28 cellular contexts compared by ENCODE assay signal in genomic region chr10:132951926-132952325, GRCh38. TPM values are rescaled to one million over a fixed set of nuclear protein-coding genes. Genes with fewer than 3 reads are reported as not detected.
"Had no signal": no experiment of that assay in that cellular context is flagged by ENCODE, and none has a peak within 500 bp of the region (broad histone marks: within the 10 kb centered on the region; RNA-seq: fewer than 3 reads in every experiment).

No MANE protein-coding gene starts in this region.

- H3K9me3 Mint-ChIP-seq: activated CD4-positive, alpha-beta memory T cell treated with anti-CD3 and anti-CD28 coated beads for 36 hours; activated CD4-positive, alpha-beta T cell treated with anti-CD3 and anti-CD28 coated beads, Interleukin-2, amount 10 ng/mL, durations not matched to agents 7 days and 5 days; activated naive CD8-positive, alpha-beta T cell treated with anti-CD3 and anti-CD28 coated beads for 36 hours; activated T-helper 17 cell treated with anti-CD3 and anti-CD28 coated beads, Interleukin-2, amount 50 U/mL, for 72 hours had no signal

- H3K27ac Mint-ChIP-seq: activated CD4-positive, alpha-beta memory T cell treated with anti-CD3 and anti-CD28 coated beads for 36 hours; activated CD4-positive, alpha-beta T cell treated with anti-CD3 and anti-CD28 coated beads, Interleukin-2, amount 10 ng/mL, durations not matched to agents 7 days and 5 days; activated naive CD4-positive, alpha-beta T cell treated with anti-CD3 and anti-CD28 coated beads, Interleukin-2, amount 10 ng/mL, durations not matched to agents 7 days and 5 days; activated naive CD8-positive, alpha-beta T cell treated with anti-CD3 and anti-CD28 coated beads for 36 hours; activated T-helper 17 cell treated with anti-CD3 and anti-CD28 coated beads, Interleukin-2, amount 50 U/mL, for 72 hours; T-helper 17 cell; WTC11 had no signal

- DNase-seq: activated CD4-positive, alpha-beta memory T cell treated with anti-CD3 and anti-CD28 coated beads for 36 hours; activated CD4-positive, alpha-beta T cell treated with anti-CD3 and anti-CD28 coated beads, Interleukin-2, amount 10 ng/mL, durations not matched to agents 7 days and 5 days; activated CD8-positive, alpha-beta memory T cell treated with anti-CD3 and anti-CD28 coated beads for 24 hours; activated gamma-delta T cell; activated naive CD4-positive, alpha-beta T cell treated with anti-CD3 and anti-CD28 coated beads, Interleukin-2, amount 10 ng/mL, durations not matched to agents 7 days and 5 days; activated naive CD8-positive, alpha-beta T cell treated with anti-CD3 and anti-CD28 coated beads for 36 hours; activated T-cell treated with anti-CD3 and anti-CD28 coated beads, Interleukin-2, amount 50 U/mL, for 48 hours; aorta; central memory CD4-positive, alpha-beta T cell; Kasumi-1; KBM-7; NCI-H1048; NCI-H146; NCI-H1930; NCI-H2171 treated with DMSO at 0.1 percent for 48 hours; NCI-H226; NCI-H510A; NCI-H526 treated with DMSO at 0.1 percent for 48 hours; NCI-H82; NK-92 treated with Interleukin-12 subunit alpha and Interleukin-12 subunit beta, amount 100 ng/mL, for 24 hours; OCI-M1; SIG-M5; T-helper 17 cell; T-helper 9 cell had no signal

- H3K27ac ChIP-seq: breast epithelium, Peyer's patch had no signal

- H3K36me3 ChIP-seq: breast epithelium, Peyer's patch had no signal

- H3K4me3 Mint-ChIP-seq: activated CD4-positive, alpha-beta memory T cell treated with anti-CD3 and anti-CD28 coated beads for 36 hours; activated CD4-positive, alpha-beta T cell treated with anti-CD3 and anti-CD28 coated beads, Interleukin-2, amount 10 ng/mL, durations not matched to agents 7 days and 5 days; activated naive CD4-positive, alpha-beta T cell treated with anti-CD3 and anti-CD28 coated beads, Interleukin-2, amount 10 ng/mL, durations not matched to agents 7 days and 5 days; activated naive CD8-positive, alpha-beta T cell treated with anti-CD3 and anti-CD28 coated beads for 36 hours; activated T-helper 17 cell treated with anti-CD3 and anti-CD28 coated beads, Interleukin-2, amount 50 U/mL, for 72 hours; T-helper 17 cell; WTC11 had no signal

- H3K27me3 ChIP-seq: Peyer's patch had no signal

- H3K36me3 Mint-ChIP-seq: activated CD4-positive, alpha-beta memory T cell treated with anti-CD3 and anti-CD28 coated beads for 36 hours; activated naive CD4-positive, alpha-beta T cell treated with anti-CD3 and anti-CD28 coated beads, Interleukin-2, amount 10 ng/mL, durations not matched to agents 7 days and 5 days; activated naive CD8-positive, alpha-beta T cell treated with anti-CD3 and anti-CD28 coated beads for 36 hours; WTC11 had no signal

- H3K4me1 Mint-ChIP-seq: activated naive CD8-positive, alpha-beta T cell treated with anti-CD3 and anti-CD28 coated beads for 36 hours; activated T-helper 17 cell treated with anti-CD3 and anti-CD28 coated beads, Interleukin-2, amount 50 U/mL, for 72 hours; T-helper 17 cell had no signal

- H3K4me1 ChIP-seq: breast epithelium, Peyer's patch had no signal

- H3K4me3 ChIP-seq: breast epithelium, Peyer's patch had no signal

- H3K9me3 ChIP-seq: breast epithelium, Peyer's patch had no signal

RNA-seq across cellular contexts. Expression of gene CFAP46, which starts 9.6 kb away (rescaled TPM):
- total RNA-seq: activated CD4-positive, alpha-beta T cell treated with anti-CD3 and anti-CD28 coated beads, Interleukin-2, amount 10 ng/mL, durations not matched to agents 7 days and 5 days; activated T-helper 17 cell treated with anti-CD3 and anti-CD28 coated beads, Interleukin-2, amount 50 U/mL, for 72 hours; Peyer's patch; T-helper 17 cell had no signal
